ENCODE assay signal across 18 cellular contexts in genomic region chr2:37730037-37730813, GRCh38.
"Had no signal": no experiment of that assay in that cellular context is flagged by ENCODE, and none has a peak within 500 bp of the region (broad histone marks: within the 10 kb centered on the region; RNA-seq: fewer than 3 reads in every experiment).

No MANE protein-coding gene starts in this region.

- H3K9me3 Mint-ChIP-seq: dendritic cell treated with granulocyte-macrophage colony-stimulating factor and Interleukin-4, amounts not matched to agents 40 ng/mL and 50 ng/mL, for 4 days had no signal

- H3K4me1 Mint-ChIP-seq: activated CD4-positive, alpha-beta T cell treated with anti-CD3 and anti-CD28 coated beads, Interleukin-2, amount 10 ng/mL, durations not matched to agents 24 days and 14 days; activated naive CD8-positive, alpha-beta T cell treated with anti-CD3 and anti-CD28 coated beads, Interleukin-2, amount 10 ng/mL, durations not matched to agents 7 days and 5 days; immature natural killer cell; stimulated activated memory B cell treated with anti-CD40 and anti-IgM and Interleukin-4, amounts not matched to agents 10 μg/mL and 1 μg/mL and 100 μg/mL, for 72 hours had no signal

- H3K27me3 Mint-ChIP-seq: activated naive CD8-positive, alpha-beta T cell treated with anti-CD3 and anti-CD28 coated beads, Interleukin-2, amount 10 ng/mL, durations not matched to agents 7 days and 5 days; dendritic cell treated with granulocyte-macrophage colony-stimulating factor and Interleukin-4, amounts not matched to agents 40 ng/mL and 50 ng/mL, for 4 days; naive thymus-derived CD8-positive, alpha-beta T cell; stimulated activated memory B cell treated with anti-CD40 and anti-IgM and Interleukin-4, amounts not matched to agents 10 μg/mL and 1 μg/mL and 100 μg/mL, for 72 hours had no signal

- H3K27ac Mint-ChIP-seq: activated CD4-positive, alpha-beta T cell treated with anti-CD3 and anti-CD28 coated beads, Interleukin-2, amount 10 ng/mL, durations not matched to agents 24 days and 14 days; activated naive CD8-positive, alpha-beta T cell treated with anti-CD3 and anti-CD28 coated beads, Interleukin-2, amount 10 ng/mL, durations not matched to agents 7 days and 5 days; dendritic cell treated with granulocyte-macrophage colony-stimulating factor and Interleukin-4, amounts not matched to agents 40 ng/mL and 50 ng/mL, for 4 days; immature natural killer cell; naive thymus-derived CD8-positive, alpha-beta T cell; stimulated activated memory B cell treated with anti-CD40 and anti-IgM and Interleukin-4, amounts not matched to agents 10 μg/mL and 1 μg/mL and 100 μg/mL, for 72 hours; T-helper 1 cell treated with Interleukin-12 subunit alpha and Interleukin-12 subunit beta and Interleukin-4 antibody, amounts not matched to agents 30 μg/mL and 1 μg/mL, for 36 hours had no signal

- DNase-seq: activated CD4-positive, alpha-beta T cell treated with anti-CD3 and anti-CD28 coated beads, Interleukin-2, amount 10 ng/mL, durations not matched to agents 24 days and 14 days; activated gamma-delta T cell; activated naive CD8-positive, alpha-beta T cell treated with anti-CD3 and anti-CD28 coated beads, Interleukin-2, amount 10 ng/mL, durations not matched to agents 7 days and 5 days; aorta; cerebellar nuclear complex; effector memory CD4-positive, alpha-beta T cell; gastrocnemius medialis; heart left ventricle; immature natural killer cell; left lung; naive thymus-derived CD8-positive, alpha-beta T cell; retina; stimulated activated CD4-positive, alpha-beta T cell treated with anti-CD3 and anti-CD28 coated beads, Interleukin-12 subunit alpha, Interleukin-12 subunit beta, amount 100 ng/mL, for 4 hours; stimulated activated CD4-positive, alpha-beta T cell treated with anti-CD3 and anti-CD28 coated beads, Interleukin-2, amount 100 ng/mL, for 24 hours; tibial artery had no signal

- ATAC-seq: gastrocnemius medialis; heart left ventricle; left lung; naive thymus-derived CD8-positive, alpha-beta T cell; stimulated activated memory B cell treated with anti-CD40 and anti-IgM and Interleukin-4, amounts not matched to agents 10 μg/mL and 1 μg/mL and 100 μg/mL, for 72 hours had no signal

- H3K4me3 Mint-ChIP-seq: activated CD4-positive, alpha-beta T cell treated with anti-CD3 and anti-CD28 coated beads, Interleukin-2, amount 10 ng/mL, durations not matched to agents 24 days and 14 days; activated naive CD8-positive, alpha-beta T cell treated with anti-CD3 and anti-CD28 coated beads, Interleukin-2, amount 10 ng/mL, durations not matched to agents 7 days and 5 days; dendritic cell treated with granulocyte-macrophage colony-stimulating factor and Interleukin-4, amounts not matched to agents 40 ng/mL and 50 ng/mL, for 4 days; immature natural killer cell; naive thymus-derived CD8-positive, alpha-beta T cell; stimulated activated memory B cell treated with anti-CD40 and anti-IgM and Interleukin-4, amounts not matched to agents 10 μg/mL and 1 μg/mL and 100 μg/mL, for 72 hours; T-helper 1 cell treated with Interleukin-12 subunit alpha and Interleukin-12 subunit beta and Interleukin-4 antibody, amounts not matched to agents 30 μg/mL and 1 μg/mL, for 36 hours had no signal

- H3K36me3 Mint-ChIP-seq: stimulated activated memory B cell treated with anti-CD40 and anti-IgM and Interleukin-4, amounts not matched to agents 10 μg/mL and 1 μg/mL and 100 μg/mL, for 72 hours had no signal
